In genomic region chr5:133367413-133367812, GRCh38 we compare ENCODE assay signal across 1 cellular context.
TF ChIP-seq lines count a peak whose summit lies in the region.

No MANE protein-coding gene starts in this region.

TF ChIP-seq in H1, 55 proteins besides CTCF, POLR2A, EP300 and RAD21:
- no peak for TF ChIP-seq CEBPB (IDR thresholded peaks at IDR 0.05; ENCODE audit: low read depth, low read length)
- no peak for TF ChIP-seq CBX5 (IDR thresholded peaks at IDR 0.05; ENCODE audit: low read depth, low read length)
- no peak for TF ChIP-seq SRF (IDR thresholded peaks at IDR 0.05; ENCODE audit: low read depth, low read length)
- no peak for TF ChIP-seq RXRA (IDR thresholded peaks at IDR 0.05; ENCODE audit: insufficient read depth, low read depth, low read length)
- no peak for TF ChIP-seq TEAD4 (IDR thresholded peaks at IDR 0.05; ENCODE audit: low read depth, low read length)
- TF ChIP-seq ZNF274 (IDR thresholded peaks at IDR 0.05; ENCODE audit: borderline replicate concordance, extremely low read depth, low read length) = no peak
- TF ChIP-seq YY1 (IDR thresholded peaks at IDR 0.05; ENCODE audit: low read depth, low read length) = no peak
- no peak for TF ChIP-seq KDM4A (IDR thresholded peaks at IDR 0.05; ENCODE audit: low read depth, low read length, severe bottlenecking)
- TF ChIP-seq CHD2 (IDR thresholded peaks at IDR 0.05; ENCODE audit: low read length) = no peak
- TF ChIP-seq SIRT6 (IDR thresholded peaks at IDR 0.05; ENCODE audit: low read length) = no peak
- TF ChIP-seq HDAC2 (IDR thresholded peaks at IDR 0.05; ENCODE audit: borderline replicate concordance in 1 of 2, low read depth in 2 of 2, low read length in 2 of 2) = no peak
- no peak for TF ChIP-seq SAP30 (IDR thresholded peaks at IDR 0.05; ENCODE audit: insufficient read depth, insufficient replicate concordance, low read length)
- TF ChIP-seq SUZ12 (IDR thresholded peaks at IDR 0.05; ENCODE audit: low read length) = no peak
- TF ChIP-seq TCF12 (IDR thresholded peaks at IDR 0.05; ENCODE audit: low read depth, low read length) = no peak
- no peak for TF ChIP-seq NRF1 (IDR thresholded peaks at IDR 0.05; ENCODE audit: low read depth, low read length)
